ENCODE assay signal across 17 cellular contexts in the genomic region with DNA sequence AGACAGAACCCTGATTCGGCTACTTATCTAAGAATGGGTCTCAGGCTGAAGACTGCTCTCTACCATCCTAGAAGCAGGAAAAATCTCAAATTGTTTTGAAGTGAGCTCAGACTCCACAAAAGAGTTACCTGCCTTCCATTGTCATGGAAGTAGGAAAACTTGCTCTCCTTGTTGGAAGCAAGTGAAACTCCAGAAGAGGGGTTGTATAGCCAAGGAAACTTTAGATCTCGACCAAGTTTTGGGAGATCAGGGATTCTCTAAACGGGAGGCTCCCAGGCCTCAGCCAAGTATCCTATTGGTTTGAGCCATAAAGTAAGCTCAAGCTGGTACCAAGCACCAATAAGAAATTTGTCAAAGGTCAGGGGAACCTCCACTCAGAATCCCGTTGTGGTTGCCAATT. TPM values are rescaled to one million over a fixed set of nuclear protein-coding genes. Genes with fewer than 3 reads are reported as not detected.
DNase-seq lines count a peak whose midpoint lies in the region; ATAC-seq, FAIRE-seq and TF ChIP-seq lines count a peak whose summit lies in the region.
"Had no signal": no experiment of that assay in that cellular context is flagged by ENCODE, and none has a peak within 500 bp of the region (broad histone marks: within the 10 kb centered on the region; RNA-seq: fewer than 3 reads in every experiment).

No MANE protein-coding gene starts in this region.

- H3K4me3 Mint-ChIP-seq in WTC11, result no peak overlapping the region
- H3K4me3 Mint-ChIP-seq: CD4-positive, alpha-beta memory T cell; IgD-negative memory B cell had no signal

- peak; percentile 43 for DNase-seq in ELF-1 (ENCODE audit: low read depth, low spot score)
- no peak for DNase-seq in WTC11 (ENCODE audit: low spot score)
- DNase-seq in iPS DF 19.7 (ENCODE audit: low read depth, low spot score), result peak; percentile 63
- DNase-seq in thyroid gland, result no peak
- DNase-seq in DMS 273 treated with DMSO at 0.1 percent for 48 hours (lab: John Stamatoyannopoulos, UW), result no peak
- DNase-seq in KG1 (lab: John Stamatoyannopoulos, UW), result no peak
- no peak for DNase-seq in GM12891 (ENCODE audit: insufficient read length, low spot score)
- DNase-seq: ACHN; CD4-positive, alpha-beta memory T cell; COR-L47; GOT3 had no signal

- ATAC-seq in WTC11, result peak; percentile 82

- TF ChIP-seq CTCF in WTC11 (IDR thresholded peaks at IDR 0.05), result no peak
- TF ChIP-seq CTCF in thyroid gland (IDR thresholded peaks at IDR 0.05), result no peak

- peaks cover 6% of the 10 kb centered on the region for H3K9me3 Mint-ChIP-seq in WTC11
- H3K9me3 Mint-ChIP-seq: IgD-negative memory B cell had no signal

- H3K4me1 ChIP-seq in thyroid gland, result peaks cover 26 to 35% of the 10 kb centered on the region in 2 donors

- POLR2A ChIA-PET in WTC11 (lab: Charles Lee), result interaction anchor here (1.1 kb wide), 1 partner anchor 9 kb away, joined by 4 read pairs; the partner anchor contains the start of gene FHDC1

- TF ChIP-seq POLR2A in thyroid gland (IDR thresholded peaks at IDR 0.05), result no peak
- no peak for TF ChIP-seq POLR2A in GM12891 (IDR thresholded peaks at IDR 0.05; ENCODE audit: low read depth, low read length)

- H3K9me3 ChIP-seq in thyroid gland, result no peaks in the 10 kb centered on the region
- H3K9me3 ChIP-seq: HAP-1 had no signal

- no peaks in the 10 kb centered on the region for H3K27me3 ChIP-seq in thyroid gland

- no peak for FAIRE-seq in GM12891 (lab: Jason Lieb, UNC)
- FAIRE-seq: D721Med had no signal

- H3K27ac Mint-ChIP-seq in WTC11, result 0 out of 2 replicates have a peak overlapping the region, but pooled peaks have one; percentile 79
- H3K27ac Mint-ChIP-seq: CD4-positive, alpha-beta memory T cell; IgD-negative memory B cell had no signal

- 86 to 91% methylated on average over 4 of the region's 4 CpGs for WGBS in thyroid gland, 2 donors

- H3K27ac ChIP-seq in thyroid gland, result peak overlapping the region; percentile 55 to 81 (median 74)
- H3K27ac ChIP-seq: C4-2B, HL-60, KMS-11 had no signal

- CTCF ChIA-PET in WTC11 (lab: Charles Lee), result interaction anchor here (1.9 kb wide), 1 partner anchor 9 kb away, joined by 10 read pairs; the partner anchor contains the start of gene FHDC1

- H3K36me3 ChIP-seq in thyroid gland, result no peaks in the 10 kb centered on the region
- H3K36me3 ChIP-seq: HAP-1 had no signal

- H3K27me3 Mint-ChIP-seq in WTC11 (ENCODE audit: low read depth), result peaks cover 19% of the 10 kb centered on the region

- intact Hi-C loops in thyroid gland (cut with DNase I), result no loop called here

- peaks cover 66% of the 10 kb centered on the region for H3K4me1 Mint-ChIP-seq in WTC11
- H3K4me1 Mint-ChIP-seq: CD4-positive, alpha-beta memory T cell had no signal

- H3K36me3 Mint-ChIP-seq in WTC11, result peaks cover 8% of the 10 kb centered on the region

- no peak overlapping the region for H3K4me3 ChIP-seq in thyroid gland (replicated peaks in 1 of 3)
- H3K4me3 ChIP-seq: HAP-1 had no signal

TF ChIP-seq in WTC11, 78 proteins besides CTCF, POLR2A, EP300 and RAD21 (continues in another document):
- TF ChIP-seq FOXJ3 (CRISPR knock-in tag; IDR thresholded peaks at IDR 0.05; ENCODE audit: borderline replicate concordance), result no peak
- TF ChIP-seq TEAD4 (CRISPR knock-in tag; IDR thresholded peaks at IDR 0.05), result no peak
- TF ChIP-seq GRHL2 (CRISPR knock-in tag; IDR thresholded peaks at IDR 0.05; ENCODE audit: insufficient replicate concordance, severe bottlenecking), result no peak
- TF ChIP-seq, protein P1, sequence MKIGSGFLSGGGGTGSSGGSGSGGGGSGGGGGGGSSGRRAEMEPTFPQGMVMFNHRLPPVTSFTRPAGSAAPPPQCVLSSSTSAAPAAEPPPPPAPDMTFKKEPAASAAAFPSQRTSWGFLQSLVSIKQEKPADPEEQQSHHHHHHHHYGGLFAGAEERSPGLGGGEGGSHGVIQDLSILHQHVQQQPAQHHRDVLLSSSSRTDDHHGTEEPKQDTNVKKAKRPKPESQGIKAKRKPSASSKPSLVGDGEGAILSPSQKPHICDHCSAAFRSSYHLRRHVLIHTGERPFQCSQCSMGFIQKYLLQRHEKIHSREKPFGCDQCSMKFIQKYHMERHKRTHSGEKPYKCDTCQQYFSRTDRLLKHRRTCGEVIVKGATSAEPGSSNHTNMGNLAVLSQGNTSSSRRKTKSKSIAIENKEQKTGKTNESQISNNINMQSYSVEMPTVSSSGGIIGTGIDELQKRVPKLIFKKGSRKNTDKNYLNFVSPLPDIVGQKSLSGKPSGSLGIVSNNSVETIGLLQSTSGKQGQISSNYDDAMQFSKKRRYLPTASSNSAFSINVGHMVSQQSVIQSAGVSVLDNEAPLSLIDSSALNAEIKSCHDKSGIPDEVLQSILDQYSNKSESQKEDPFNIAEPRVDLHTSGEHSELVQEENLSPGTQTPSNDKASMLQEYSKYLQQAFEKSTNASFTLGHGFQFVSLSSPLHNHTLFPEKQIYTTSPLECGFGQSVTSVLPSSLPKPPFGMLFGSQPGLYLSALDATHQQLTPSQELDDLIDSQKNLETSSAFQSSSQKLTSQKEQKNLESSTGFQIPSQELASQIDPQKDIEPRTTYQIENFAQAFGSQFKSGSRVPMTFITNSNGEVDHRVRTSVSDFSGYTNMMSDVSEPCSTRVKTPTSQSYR (CRISPR knock-in tag; IDR thresholded peaks at IDR 0.05), result no peak
- TF ChIP-seq ZBTB21 (CRISPR knock-in tag; IDR thresholded peaks at IDR 0.05; ENCODE audit: borderline replicate concordance), result no peak
- TF ChIP-seq FOXK1 (CRISPR knock-in tag; IDR thresholded peaks at IDR 0.05), result no peak
- TF ChIP-seq, protein P2, sequence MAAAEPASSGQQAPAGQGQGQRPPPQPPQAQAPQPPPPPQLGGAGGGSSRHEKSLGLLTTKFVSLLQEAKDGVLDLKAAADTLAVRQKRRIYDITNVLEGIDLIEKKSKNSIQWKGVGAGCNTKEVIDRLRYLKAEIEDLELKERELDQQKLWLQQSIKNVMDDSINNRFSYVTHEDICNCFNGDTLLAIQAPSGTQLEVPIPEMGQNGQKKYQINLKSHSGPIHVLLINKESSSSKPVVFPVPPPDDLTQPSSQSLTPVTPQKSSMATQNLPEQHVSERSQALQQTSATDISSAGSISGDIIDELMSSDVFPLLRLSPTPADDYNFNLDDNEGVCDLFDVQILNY (CRISPR knock-in tag; IDR thresholded peaks at IDR 0.05), result no peak
- TF ChIP-seq, protein P3, sequence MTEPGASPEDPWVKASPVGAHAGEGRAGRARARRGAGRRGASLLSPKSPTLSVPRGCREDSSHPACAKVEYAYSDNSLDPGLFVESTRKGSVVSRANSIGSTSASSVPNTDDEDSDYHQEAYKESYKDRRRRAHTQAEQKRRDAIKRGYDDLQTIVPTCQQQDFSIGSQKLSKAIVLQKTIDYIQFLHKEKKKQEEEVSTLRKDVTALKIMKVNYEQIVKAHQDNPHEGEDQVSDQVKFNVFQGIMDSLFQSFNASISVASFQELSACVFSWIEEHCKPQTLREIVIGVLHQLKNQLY (CRISPR knock-in tag; IDR thresholded peaks at IDR 0.05), result no peak
- TF ChIP-seq ZNF416 (CRISPR knock-in tag; IDR thresholded peaks at IDR 0.05), result no peak

TF ChIP-seq in GM12891, 5 proteins besides CTCF, POLR2A, EP300 and RAD21:
- TF ChIP-seq POLR2AphosphoS5 (IDR thresholded peaks at IDR 0.05; ENCODE audit: low read depth, low read length) (no peak), POU2F2 (IDR thresholded peaks at IDR 0.05; ENCODE audit: low read depth, low read length) (no peak), TAF1 (IDR thresholded peaks at IDR 0.05; ENCODE audit: low read depth, low read length) (no peak), PAX5 (IDR thresholded peaks at IDR 0.05; ENCODE audit: insufficient read depth, low read length, severe bottlenecking) (no peak), SPI1 (IDR thresholded peaks at IDR 0.05; ENCODE audit: low read depth, low read length) (no peak)

RNA-seq across cellular contexts. Expression of gene FHDC1, which starts 9.2 kb away (rescaled TPM):
- total RNA-seq in WTC11 (2021) (15.5 to 18.1 TPM (median 17.1 TPM) in 3 replicates), thyroid gland (10 to 100 TPM; 12.4 to 26.2 (median 18.3) TPM)
- 0.04 TPM for polyA plus RNA-seq in GM12891 (2012; ENCODE audit: low read depth, missing spikeins)

Comparison
In these comparisons a context has a peak if more than half of its experiments do, and no peak if none do; other contexts are left out.
1. DNase-seq: peak in ELF-1 (single experiment) and iPS DF 19.7 (single experiment); none in WTC11 (single experiment), thyroid gland (0 of 2), DMS 273 treated with DMSO at 0.1 percent for 48 hours (single experiment), KG1 (single experiment) and GM12891 (single experiment).